Comparison of ENCODE assay signal across 8 cellular contexts in genomic region chr1:155763090-155763815, GRCh38.
DNase-seq lines count a peak whose midpoint lies in the region; ATAC-seq and TF ChIP-seq lines count a peak whose summit lies in the region.
"Not testable (repeated sequence)": the region's sequence is repeated elsewhere in the genome, so short reads cannot be mapped to it uniquely, and the experiment has no call there.

No MANE protein-coding gene starts in this region.

- DNase-seq in DMS53 (lab: John Stamatoyannopoulos, UW) = peak; percentile 54
- peak; percentile 44 for DNase-seq in HT-29 (ENCODE audit: low spot score)
- DNase-seq in PC-3 = peak; percentile 99
- peak; percentile 45 to 79 (median 70) for DNase-seq in adrenal gland
- peak; percentile 92 for DNase-seq in fibroblast of mammary gland (ENCODE audit: low read depth)
- DNase-seq in left kidney (ENCODE audit: low read depth, low spot score) = peak; percentile 14
- peak; percentile 67 for DNase-seq in prostate gland (ENCODE audit: low spot score)
- DNase-seq in aorta = peak; percentile 76 to 83

- H2AFZ ChIP-seq in PC-3 (ENCODE audit: low read length) = not testable (repeated sequence)

- H3K4me2 ChIP-seq in PC-3 (ENCODE audit: low read length) = peak overlapping the region; percentile 70

- H3K9me2 ChIP-seq in PC-3 (replicated peaks; ENCODE audit: low read length) = not testable (repeated sequence)

- CTCF ChIA-PET in PC-3 (lab: Charles Lee) = not testable (repeated sequence)

- peak overlapping the region; percentile 89 for H3K27ac ChIP-seq in PC-3 (ENCODE audit: low read length)
- H3K27ac ChIP-seq in adrenal gland; prostate gland; aorta (ENCODE audit: low read depth in 1 of 2, low read length in 2 of 2): not testable (repeated sequence)

- POLR2A ChIA-PET in PC-3 (lab: Charles Lee; ENCODE audit: unreplicated experiment) = interaction anchor here (0.6 kb wide), 1 partner anchor 153 kb away, joined by 6 read pairs; no protein-coding TSS in a partner anchor

- not testable (repeated sequence) for H3K79me2 ChIP-seq in PC-3 (ENCODE audit: low read length)

- not testable (repeated sequence) for TF ChIP-seq CTCF in PC-3 (conservative IDR thresholded peaks at IDR 0.05; ENCODE audit: low read depth, low read length); adrenal gland (IDR thresholded peaks at IDR 0.05); fibroblast of mammary gland (conservative IDR thresholded peaks at IDR 0.05; ENCODE audit: control insufficient read depth, insufficient read depth, low read depth, low read length); prostate gland (IDR thresholded peaks at IDR 0.05)

- BruUV-seq in PC-3 (replicated peaks; lab: Mats Ljungman, UMichigan) = not testable (repeated sequence)

- peak overlapping the region; percentile 45 for H3K9ac ChIP-seq in PC-3 (ENCODE audit: low read length)

- H3K4me1 ChIP-seq in PC-3 (ENCODE audit: insufficient read depth, low read length) = peaks cover 42% of the 10 kb centered on the region
- not testable (repeated sequence) for H3K4me1 ChIP-seq in adrenal gland (replicated peaks in 1 of 2); prostate gland (replicated peaks); aorta (ENCODE audit: control insufficient read depth in 1 of 2, insufficient read depth in 2 of 2, low read length in 2 of 2)

- not testable (repeated sequence) for H3K9me3 ChIP-seq in PC-3 (ENCODE audit: low read length); adrenal gland (replicated peaks in 1 of 3); prostate gland; aorta (ENCODE audit: control insufficient read depth, low read length)

- ATAC-seq in PC-3 = peak; percentile 92
- peak; percentile 57 for ATAC-seq in aorta (ENCODE audit: low FRiP score)

- 87 to 93% (median 89%) methylated on average over 6 of the region's 6 CpGs for WGBS in adrenal gland, 4 donors
- 63% methylated on average over 6 of the region's 6 CpGs for WGBS in prostate gland
- 86 to 89% methylated on average over 6 of the region's 6 CpGs for whole genome bisulfite sequencing in aorta, 2 donors

- not testable (repeated sequence) for TF ChIP-seq POLR2A in adrenal gland (IDR thresholded peaks at IDR 0.05); prostate gland (IDR thresholded peaks at IDR 0.05)

- H3F3A ChIP-seq in PC-3 (ENCODE audit: low read length, unreplicated experiment) = peaks cover 18% of the 10 kb centered on the region

- not testable (repeated sequence) for H4K20me1 ChIP-seq in PC-3 (ENCODE audit: low read length)

- intact Hi-C loops in PC-3 (cut with micrococcal nuclease); adrenal gland (cut with DNase I); prostate gland (cut with DNase I): not testable (repeated sequence)
- intact Hi-C loops in aorta (cut with DNase I) = loop anchor here in 1 of 2 donors (2.0 kb wide), 1 partner anchor 30 kb away; no protein-coding TSS in a partner anchor

- H3K27me3 ChIP-seq in PC-3 (ENCODE audit: low read length); adrenal gland; prostate gland (replicated peaks; ENCODE audit: insufficient read depth); aorta (ENCODE audit: control insufficient read depth in 1 of 2, insufficient read depth in 2 of 2, low read length in 1 of 2): not testable (repeated sequence)

- H3K36me3 ChIP-seq in PC-3 (ENCODE audit: low read depth, low read length) (peaks cover 38% of the 10 kb centered on the region), adrenal gland (replicated peaks in 1 of 2) (peaks cover 0 to 81% of the 10 kb centered on the region in 2 donors), aorta (ENCODE audit: control insufficient read depth in 1 of 2, insufficient read depth in 2 of 2, low read length in 1 of 2) (peaks cover 8 to 12% of the 10 kb centered on the region in 2 donors)
- H3K36me3 ChIP-seq in prostate gland = not testable (repeated sequence)

- H3K4me3 ChIP-seq in PC-3 (ENCODE audit: low read length) = peak overlapping the region; percentile 38; the same call in 1 of the 2 replicates
- not testable (repeated sequence) for H3K4me3 ChIP-seq in adrenal gland; fibroblast of mammary gland (ENCODE audit: control insufficient read depth, low read depth, low read length); prostate gland; aorta (ENCODE audit: low read length in 2 of 2)

Comparison
In these comparisons a context has a peak if more than half of its experiments do, and no peak if none do; other contexts are left out.
1. DNase-seq: peak in every context shown above with its lines; median percentile 99 in PC-3; 92 in fibroblast of mammary gland; 80 in aorta; 70 in adrenal gland; 67 in prostate gland; 54 in DMS53; 44 in HT-29; 14 in left kidney.